27 cellular contexts compared by ENCODE assay signal in genomic region chr15:27673766-27674445, GRCh38.
"Had no signal": no experiment of that assay in that cellular context is flagged by ENCODE, and none has a peak within 500 bp of the region (broad histone marks: within the 10 kb centered on the region; RNA-seq: fewer than 3 reads in every experiment).

No MANE protein-coding gene starts in this region.

- H3K36me3 Mint-ChIP-seq: stimulated activated effector memory CD8-positive, alpha-beta T cell treated with anti-CD3 and anti-CD28 coated beads, Interleukin-12 subunit alpha, Interleukin-12 subunit beta, amount 100 ng/mL, for 72 hours; stimulated activated memory B cell treated with anti-CD40 and anti-IgM and Interleukin-4, amounts not matched to agents 10 μg/mL and 1 μg/mL and 100 μg/mL, for 72 hours; stimulated activated naive B cell treated with anti-CD40 and anti-IgM and Interleukin-4, amounts not matched to agents 10 μg/mL and 1 μg/mL and 100 μg/mL, for 72 hours; type B pancreatic cell had no signal

- H3K4me3 Mint-ChIP-seq: stimulated activated effector memory CD8-positive, alpha-beta T cell treated with anti-CD3 and anti-CD28 coated beads, Interleukin-12 subunit alpha, Interleukin-12 subunit beta, amount 100 ng/mL, for 72 hours; stimulated activated memory B cell treated with anti-CD40 and anti-IgM and Interleukin-4, amounts not matched to agents 10 μg/mL and 1 μg/mL and 100 μg/mL, for 72 hours; stimulated activated naive B cell treated with anti-CD40 and anti-IgM and Interleukin-4, amounts not matched to agents 10 μg/mL and 1 μg/mL and 100 μg/mL, for 72 hours; stimulated activated naive CD8-positive, alpha-beta T cell treated with anti-CD3 and anti-CD28 coated beads, Interleukin-15, amount 100 ng/mL, for 72 hours; stimulated activated naive CD8-positive, alpha-beta T cell treated with anti-CD3 and anti-CD28 coated beads, Interleukin-15, Interleukin-2, amounts not matched to agents 100 ng/mL and 50 ng/mL, for 24 hours had no signal

- H3K27me3 ChIP-seq: stomach, suprapubic skin, testis, thyroid gland, tibial artery, tibial nerve, transverse colon, upper lobe of left lung, upper lobe of right lung, uterus had no signal

- H3K4me3 ChIP-seq: stomach, suprapubic skin, testis, thoracic aorta, thyroid gland, tibial artery, tibial nerve, transverse colon, upper lobe of left lung, upper lobe of right lung, uterus had no signal

- H3K9me3 Mint-ChIP-seq: stimulated activated naive B cell treated with anti-CD40 and anti-IgM and Interleukin-4, amounts not matched to agents 10 μg/mL and 1 μg/mL and 100 μg/mL, for 72 hours; stimulated activated naive CD8-positive, alpha-beta T cell treated with anti-CD3 and anti-CD28 coated beads, Interleukin-15, amount 100 ng/mL, for 72 hours; type B pancreatic cell had no signal

- ATAC-seq: stimulated activated effector memory CD8-positive, alpha-beta T cell treated with anti-CD3 and anti-CD28 coated beads, Interleukin-12 subunit alpha, Interleukin-12 subunit beta, amount 100 ng/mL, for 72 hours; stimulated activated memory B cell treated with anti-CD40 and anti-IgM and Interleukin-4, amounts not matched to agents 10 μg/mL and 1 μg/mL and 100 μg/mL, for 72 hours; stimulated activated naive B cell treated with anti-CD40 and anti-IgM and Interleukin-4, amounts not matched to agents 10 μg/mL and 1 μg/mL and 100 μg/mL, for 72 hours; stimulated activated naive CD8-positive, alpha-beta T cell treated with anti-CD3 and anti-CD28 coated beads, Interleukin-15, amount 100 ng/mL, for 72 hours; stimulated activated naive CD8-positive, alpha-beta T cell treated with anti-CD3 and anti-CD28 coated beads, Interleukin-15, Interleukin-2, amounts not matched to agents 100 U/mL and 50 U/mL, for 24 hours; upper lobe of right lung had no signal

- H3K27me3 Mint-ChIP-seq: stimulated activated memory B cell treated with anti-CD40 and anti-IgM and Interleukin-4, amounts not matched to agents 10 μg/mL and 1 μg/mL and 100 μg/mL, for 72 hours; stimulated activated naive B cell treated with anti-CD40 and anti-IgM and Interleukin-4, amounts not matched to agents 10 μg/mL and 1 μg/mL and 100 μg/mL, for 72 hours; stimulated activated naive CD8-positive, alpha-beta T cell treated with anti-CD3 and anti-CD28 coated beads, Interleukin-15, amount 100 ng/mL, for 72 hours; stimulated activated naive CD8-positive, alpha-beta T cell treated with anti-CD3 and anti-CD28 coated beads, Interleukin-15, Interleukin-2, amounts not matched to agents 100 ng/mL and 50 ng/mL, for 24 hours had no signal

- H3K9me3 ChIP-seq: stomach, suprapubic skin, testis, thoracic aorta, thyroid gland, tibial artery, tibial nerve, transverse colon, upper lobe of left lung, upper lobe of right lung, uterus had no signal

- H3K27ac Mint-ChIP-seq: stimulated activated effector memory CD8-positive, alpha-beta T cell treated with anti-CD3 and anti-CD28 coated beads, Interleukin-12 subunit alpha, Interleukin-12 subunit beta, amount 100 ng/mL, for 72 hours; stimulated activated memory B cell treated with anti-CD40 and anti-IgM and Interleukin-4, amounts not matched to agents 10 μg/mL and 1 μg/mL and 100 μg/mL, for 72 hours; stimulated activated naive B cell treated with anti-CD40 and anti-IgM and Interleukin-4, amounts not matched to agents 10 μg/mL and 1 μg/mL and 100 μg/mL, for 72 hours; stimulated activated naive CD8-positive, alpha-beta T cell treated with anti-CD3 and anti-CD28 coated beads, Interleukin-15, amount 100 ng/mL, for 72 hours; stimulated activated naive CD8-positive, alpha-beta T cell treated with anti-CD3 and anti-CD28 coated beads, Interleukin-15, Interleukin-2, amounts not matched to agents 100 ng/mL and 50 ng/mL, for 24 hours; type B pancreatic cell had no signal

- DNase-seq: stimulated activated CD4-positive, alpha-beta T cell treated with anti-CD3 and anti-CD28 coated beads, Interleukin-2, amount 100 ng/mL, for 48 hours; stimulated activated CD4-positive, alpha-beta T cell treated with anti-CD3 and anti-CD28 coated beads, Interleukin-4, amount 100 ng/mL, for 1 hour; stimulated activated CD4-positive, alpha-beta T cell treated with anti-CD3 and anti-CD28 coated beads, Interleukin-4, amount 100 ng/mL, for 24 hours; stimulated activated CD4-positive, alpha-beta T cell treated with anti-CD3 and anti-CD28 coated beads, Interleukin-4, amount 100 ng/mL, for 4 hours; stimulated activated CD8-positive, alpha-beta memory T cell treated with anti-CD3 and anti-CD28 coated beads, Interleukin-4, amount 100 ng/mL, for 48 hours; stimulated activated naive B cell treated with anti-CD40 and anti-IgM and Interleukin-4, amounts not matched to agents 10 μg/mL and 1 μg/mL and 100 μg/mL, for 72 hours; stimulated activated naive CD4-positive, alpha-beta T cell; stimulated activated naive CD4-positive, alpha-beta T cell treated with Interleukin-2 at 50 U/mL for 16 hours; stimulated activated naive CD8-positive, alpha-beta T cell treated with anti-CD3 and anti-CD28 coated beads, Interleukin-15, amount 100 ng/mL, for 72 hours; stimulated activated naive CD8-positive, alpha-beta T cell treated with anti-CD3 and anti-CD28 coated beads, Interleukin-15, Interleukin-2, amounts not matched to agents 100 U/mL and 50 U/mL, for 24 hours; stomach; substantia nigra; testis; thyroid gland; tibial artery; transverse colon; trophoblast cell; upper lobe of left lung; upper lobe of right lung; uterus had no signal

- H3K36me3 ChIP-seq: stomach, suprapubic skin, thoracic aorta, thyroid gland, tibial artery, tibial nerve, transverse colon, upper lobe of left lung, upper lobe of right lung, uterus had no signal

- H3K27ac ChIP-seq: stomach, suprapubic skin, testis, thoracic aorta, thyroid gland, tibial artery, tibial nerve, transverse colon, upper lobe of left lung, upper lobe of right lung, uterus had no signal

- H3K4me1 ChIP-seq: suprapubic skin, testis, thyroid gland, tibial artery, upper lobe of left lung, upper lobe of right lung, uterus had no signal

- H3K4me1 Mint-ChIP-seq: stimulated activated effector memory CD8-positive, alpha-beta T cell treated with anti-CD3 and anti-CD28 coated beads, Interleukin-12 subunit alpha, Interleukin-12 subunit beta, amount 100 ng/mL, for 72 hours; stimulated activated memory B cell treated with anti-CD40 and anti-IgM and Interleukin-4, amounts not matched to agents 10 μg/mL and 1 μg/mL and 100 μg/mL, for 72 hours; stimulated activated naive B cell treated with anti-CD40 and anti-IgM and Interleukin-4, amounts not matched to agents 10 μg/mL and 1 μg/mL and 100 μg/mL, for 72 hours; stimulated activated naive CD8-positive, alpha-beta T cell treated with anti-CD3 and anti-CD28 coated beads, Interleukin-15, amount 100 ng/mL, for 72 hours had no signal
